In genomic region chr16:8865145-8865882, GRCh38 we compare ENCODE assay signal across 1 cellular context.
TF ChIP-seq lines count a peak whose summit lies in the region.

No MANE protein-coding gene starts in this region.

TF ChIP-seq in HepG2, 621 proteins besides CTCF, POLR2A, EP300 and RAD21 (continued from another document):
- TF ChIP-seq ZNF318 (CRISPR knock-in tag; IDR thresholded peaks at IDR 0.05) (0 out of 2 replicates have a peak, but pooled peaks have one; percentile 32), SALL1 (CRISPR knock-in tag; IDR thresholded peaks at IDR 0.05) (no peak), ZNF749 (CRISPR knock-in tag; IDR thresholded peaks at IDR 0.05; ENCODE audit: borderline replicate concordance) (no peak), SMC3 (IDR thresholded peaks at IDR 0.05; ENCODE audit: low read length) (no peak), ZNF619 (CRISPR knock-in tag; IDR thresholded peaks at IDR 0.05) (no peak), ZNF790 (CRISPR knock-in tag; IDR thresholded peaks at IDR 0.05; ENCODE audit: borderline replicate concordance) (no peak), FOXJ3 (CRISPR knock-in tag; IDR thresholded peaks at IDR 0.05; ENCODE audit: borderline replicate concordance) (no peak), FOXK2 (IDR thresholded peaks at IDR 0.05) (no peak), ELF3 (CRISPR knock-in tag; IDR thresholded peaks at IDR 0.05) (no peak), MNT (IDR thresholded peaks at IDR 0.05) (no peak), SCMH1 (CRISPR knock-in tag; IDR thresholded peaks at IDR 0.05; ENCODE audit: borderline replicate concordance) (no peak), POLR2G (IDR thresholded peaks at IDR 0.05; ENCODE audit: low read depth, low read length) (no peak; the same call in 1 of the 2 replicates), ZNF839 (CRISPR knock-in tag; IDR thresholded peaks at IDR 0.05; ENCODE audit: borderline replicate concordance) (0 out of 2 replicates have a peak, but pooled peaks have one; percentile 19), PHF21A (CRISPR knock-in tag; IDR thresholded peaks at IDR 0.05) (no peak), CENPX (CRISPR knock-in tag; IDR thresholded peaks at IDR 0.05) (no peak), ZNF891 (CRISPR knock-in tag; IDR thresholded peaks at IDR 0.05) (peak; percentile 72; the same call in 1 of the 2 replicates), CBX5 (CRISPR knock-in tag; IDR thresholded peaks at IDR 0.05; ENCODE audit: borderline replicate concordance) (peak; percentile 52; the same call in 1 of the 2 replicates), ATM (IDR thresholded peaks at IDR 0.05; ENCODE audit: borderline replicate concordance) (no peak), SAFB2 (CRISPR knock-in tag; IDR thresholded peaks at IDR 0.05; ENCODE audit: borderline replicate concordance, low read depth) (no peak), ZNF441 (CRISPR knock-in tag; IDR thresholded peaks at IDR 0.05; ENCODE audit: borderline replicate concordance) (no peak), ZBTB42 (CRISPR knock-in tag; IDR thresholded peaks at IDR 0.05) (no peak), KDM5A (IDR thresholded peaks at IDR 0.05; ENCODE audit: borderline replicate concordance, low read length) (no peak), ZGPAT (CRISPR knock-in tag; IDR thresholded peaks at IDR 0.05) (no peak), ZBTB4 (CRISPR knock-in tag; IDR thresholded peaks at IDR 0.05; ENCODE audit: borderline replicate concordance) (0 out of 2 replicates have a peak, but pooled peaks have one; percentile 35), ZFP41 (CRISPR knock-in tag; IDR thresholded peaks at IDR 0.05; ENCODE audit: borderline replicate concordance) (no peak), ZFP36L1 (CRISPR knock-in tag; IDR thresholded peaks at IDR 0.05) (no peak), FOXO4 (CRISPR knock-in tag; conservative IDR thresholded peaks at IDR 0.05) (peak; percentile 77; the same call in 1 of the 2 replicates), ZNF724P (CRISPR knock-in tag; IDR thresholded peaks at IDR 0.05; ENCODE audit: borderline replicate concordance) (0 out of 2 replicates have a peak, but pooled peaks have one; percentile 12), FIP1L1 (IDR thresholded peaks at IDR 0.05; ENCODE audit: borderline replicate concordance, insufficient read depth, low read depth, low read length) (0 out of 2 replicates have a peak, but pooled peaks have one; percentile 42), TGIF2 (CRISPR knock-in tag; IDR thresholded peaks at IDR 0.05) (no peak), TBL1XR1 (IDR thresholded peaks at IDR 0.05; ENCODE audit: borderline replicate concordance, low read length, partially characterized antibody) (no peak), ZC3H13 (CRISPR knock-in tag; IDR thresholded peaks at IDR 0.05) (no peak), TP53 (CRISPR knock-in tag; conservative IDR thresholded peaks at IDR 0.05) (no peak), ZNF567 (CRISPR knock-in tag; IDR thresholded peaks at IDR 0.05; ENCODE audit: borderline replicate concordance) (peak; percentile 46; the same call in 1 of the 2 replicates)
TF ChIP-seq in HepG2: peak in this region for 27.
